Comparison of ENCODE assay signal across 8 cellular contexts in genomic region chr6:143400258-143401059, GRCh38. TPM values are rescaled to one million over a fixed set of nuclear protein-coding genes. Genes with fewer than 3 reads are reported as not detected.
DNase-seq lines count a peak whose midpoint lies in the region; ATAC-seq, FAIRE-seq and TF ChIP-seq lines count a peak whose summit lies in the region.

No MANE protein-coding gene starts in this region.

- intact Hi-C loops in PC-9 (cut with micrococcal nuclease; ENCODE audit: unreplicated experiment): no loop called here

- DNase-seq in PC-9: peak; percentile 31 to 52
- DNase-seq in immature natural killer cell: peak; percentile 10 to 26 (median 11)
- DNase-seq in D721Med (ENCODE audit: insufficient read length, low spot score): no peak
- no peak for DNase-seq in ureter (ENCODE audit: low spot score)
- no peak for DNase-seq in HK-2 (ENCODE audit: unreplicated experiment)
- no peak for DNase-seq in stimulated activated CD4-positive, alpha-beta T cell treated with anti-CD3 and anti-CD28 coated beads, Interleukin-15, amount 100 ng/mL, for 24 hours

- peak overlapping the region; percentile 52 for H3K4me2 ChIP-seq in BLaER1
- peak overlapping the region; percentile 27; the same call in 1 of the 2 replicates for H3K4me2 ChIP-seq in PC-9

- H3K9me2 ChIP-seq in PC-9 (ENCODE audit: insufficient read depth): no peaks in the 10 kb centered on the region

- H3K79me2 ChIP-seq in PC-9 (ENCODE audit: low read depth): no peaks in the 10 kb centered on the region

- H3K9ac ChIP-seq in BLaER1: no peak overlapping the region

- peak overlapping the region in 2 of 5 donors; percentile 23 to 48 for H3K4me3 Mint-ChIP-seq in immature natural killer cell

- peak; percentile 70 for ATAC-seq in GM21825 (IDR thresholded peaks at IDR 0.05; ENCODE audit: unreplicated experiment)

- peaks cover 36% of the 10 kb centered on the region for H3F3A ChIP-seq in PC-9 (ENCODE audit: insufficient read depth, low read depth)

- peak overlapping the region; percentile 45 to 67 (median 64) for H3K27ac Mint-ChIP-seq in immature natural killer cell

- peaks cover 47 to 63% of the 10 kb centered on the region in 2 donors for H3K4me1 Mint-ChIP-seq in immature natural killer cell

- H3K27ac ChIP-seq in BLaER1: no peak overlapping the region
- peak overlapping the region; percentile 10; the same call in 1 of the 2 replicates for H3K27ac ChIP-seq in PC-9

- no peaks in the 10 kb centered on the region for H3K9me3 Mint-ChIP-seq in immature natural killer cell

- H2AFZ ChIP-seq in PC-9: no peak overlapping the region; the same call in 1 of the 2 replicates

- H3K27me3 ChIP-seq in BLaER1 (no peaks in the 10 kb centered on the region), PC-9 (ENCODE audit: insufficient read depth, low read depth) (no peaks in the 10 kb centered on the region)

- TF ChIP-seq CTCF in PC-9 (conservative IDR thresholded peaks at IDR 0.05) (no peak), D721Med (IDR thresholded peaks at IDR 0.05; ENCODE audit: insufficient read depth, missing control alignments) (no peak)

- H3K36me3 ChIP-seq in BLaER1 (no peaks in the 10 kb centered on the region), PC-9 (ENCODE audit: low read depth) (no peaks in the 10 kb centered on the region)

- CTCF ChIA-PET in PC-9 (lab: Charles Lee): no interaction called here

- H3K4me3 ChIP-seq in BLaER1: no peak overlapping the region
- no peak overlapping the region for H3K4me3 ChIP-seq in PC-9

- POLR2A ChIA-PET in PC-9 (lab: Charles Lee; ENCODE audit: unreplicated experiment): interaction anchor here (0.6 to 1.0 kb wide), 2 partner anchors 64 to 904 kb away, joined by 8 to 10 read pairs; no protein-coding TSS in a partner anchor

- H3K9me3 ChIP-seq in BLaER1 (no peaks in the 10 kb centered on the region), PC-9 (ENCODE audit: insufficient read depth, low read depth) (no peaks in the 10 kb centered on the region; the same call in 1 of the 2 replicates)

- H3K27me3 Mint-ChIP-seq in immature natural killer cell (ENCODE audit: low read depth in 3 of 3): peaks cover 0 to 4% (median 4%) of the 10 kb centered on the region in 3 donors

- H3K4me1 ChIP-seq in BLaER1 (peaks cover 17% of the 10 kb centered on the region), PC-9 (replicated peaks; ENCODE audit: insufficient read depth) (peaks cover 69% of the 10 kb centered on the region)

- no peaks in the 10 kb centered on the region for H3K36me3 Mint-ChIP-seq in immature natural killer cell

- H4K20me1 ChIP-seq in BLaER1: no peaks in the 10 kb centered on the region
- H4K20me1 ChIP-seq in PC-9 (ENCODE audit: insufficient read depth): no peaks in the 10 kb centered on the region

- FAIRE-seq in D721Med (lab: Jason Lieb, UNC): no peak

- BruUV-seq in PC-9 (replicated peaks; lab: Mats Ljungman, UMichigan): no TSS peak

RNA-seq across cellular contexts. Expression of gene ADAT2, which starts 50.0 kb away (rescaled TPM):
- total RNA-seq in PC-9 (2021) (5.5 and 6.0 TPM in 2 replicates), ureter (19.7 TPM)
- polyA plus RNA-seq in immature natural killer cell: 1 to 10 TPM in 1 of 3 donors, under 1 TPM in 1, not detected in 1; 0.66 to 1.2 TPM

RNA-seq across cellular contexts. Expression of gene PEX3, which starts 50.1 kb away (rescaled TPM):
- 18.4 and 20.9 TPM in 2 replicates for total RNA-seq in PC-9 (2021)
- polyA plus RNA-seq in immature natural killer cell: 10 to 100 TPM; 12.5 to 16.6 (median 14.2) TPM
- 35.7 TPM for total RNA-seq in ureter

Comparison
In these comparisons a context has a peak if more than half of its experiments do, and no peak if none do; other contexts are left out.
1. DNase-seq: peak in PC-9 (2 of 2) and immature natural killer cell (3 of 3); none in D721Med (single experiment), ureter (single experiment), HK-2 (single experiment) and stimulated activated CD4-positive, alpha-beta T cell treated with anti-CD3 and anti-CD28 coated beads, Interleukin-15, amount 100 ng/mL, for 24 hours (single experiment).